9 cellular contexts compared by ENCODE assay signal in genomic region chr4:22434895-22435294, GRCh38.
DNase-seq lines count a peak whose midpoint lies in the region; ATAC-seq, FAIRE-seq and TF ChIP-seq lines count a peak whose summit lies in the region.
"Had no signal": no experiment of that assay in that cellular context is flagged by ENCODE, and none has a peak within 500 bp of the region (broad histone marks: within the 10 kb centered on the region; RNA-seq: fewer than 3 reads in every experiment).

No MANE protein-coding gene starts in this region.

- no peaks in the 10 kb centered on the region for H3K27me3 ChIP-seq in body of pancreas
- no peaks in the 10 kb centered on the region for H3K27me3 ChIP-seq in vagina
- H3K27me3 ChIP-seq: Peyer's patch had no signal

- peaks cover 0 to 2% of the 10 kb centered on the region in 2 donors for H3K36me3 ChIP-seq in body of pancreas (replicated peaks in 1 of 2; ENCODE audit: insufficient read depth in 1 of 2, low read depth in 2 of 2)
- H3K36me3 ChIP-seq in kidney (ENCODE audit: control insufficient read depth in 1 of 2, insufficient read depth in 2 of 2, low read length in 2 of 2) = peaks cover 0 to 3% of the 10 kb centered on the region in 2 donors
- H3K36me3 ChIP-seq in vagina = no peaks in the 10 kb centered on the region
- H3K36me3 ChIP-seq: Peyer's patch had no signal

- H3K4me3 ChIP-seq in body of pancreas (no peak overlapping the region), kidney (ENCODE audit: low read length in 2 of 2) (no peak overlapping the region), vagina (no peak overlapping the region)
- H3K4me3 ChIP-seq: Peyer's patch had no signal

- intact Hi-C loops in body of pancreas (cut with DNase I) (no loop called here), kidney (cut with DNase I) (no loop called here), vagina (cut with DNase I) (no loop called here)

- WGBS in body of pancreas, 2 donors = 31 to 32% methylated on average over 6 of the region's 6 CpGs

- peak in 3 of 7 experiments; percentile 23 to 50 (median 34) for TF ChIP-seq CTCF in body of pancreas (IDR thresholded peaks at IDR 0.05)
- peak; percentile 46 for TF ChIP-seq CTCF in kidney (IDR thresholded peaks at IDR 0.05; ENCODE audit: borderline replicate concordance, extremely low read depth, insufficient read depth)
- TF ChIP-seq CTCF in vagina (IDR thresholded peaks at IDR 0.05) = no peak

- H3K9me3 ChIP-seq in body of pancreas = no peaks in the 10 kb centered on the region
- H3K9me3 ChIP-seq in kidney (ENCODE audit: control insufficient read depth in 1 of 2, low read length in 2 of 2) = no peaks in the 10 kb centered on the region
- no peaks in the 10 kb centered on the region for H3K9me3 ChIP-seq in vagina
- H3K9me3 ChIP-seq: Peyer's patch had no signal

- FAIRE-seq in HTR-8/SVneo (lab: Jason Lieb, UNC) = no peak
- FAIRE-seq in kidney (lab: Jason Lieb, UNC) = peak; percentile 42

- H3K4me1 ChIP-seq in body of pancreas = no peaks in the 10 kb centered on the region
- no peaks in the 10 kb centered on the region for H3K4me1 ChIP-seq in kidney (ENCODE audit: control insufficient read depth in 1 of 2, insufficient read depth in 1 of 2, low read depth in 1 of 2, low read length in 2 of 2)
- H3K4me1 ChIP-seq in vagina = no peaks in the 10 kb centered on the region
- H3K4me1 ChIP-seq: Peyer's patch had no signal

- H3K27ac ChIP-seq in body of pancreas = no peak overlapping the region
- H3K27ac ChIP-seq in kidney (ENCODE audit: low read depth in 2 of 2, low read length in 2 of 2) = no peak overlapping the region
- H3K27ac ChIP-seq in vagina = no peak overlapping the region
- H3K27ac ChIP-seq: Peyer's patch had no signal

- ATAC-seq in body of pancreas (peak; percentile 40), GM21619 (IDR thresholded peaks at IDR 0.05; ENCODE audit: unreplicated experiment) (no peak), HG02870 (IDR thresholded peaks at IDR 0.05; ENCODE audit: unreplicated experiment) (no peak)

- TF ChIP-seq POLR2A in body of pancreas (IDR thresholded peaks at IDR 0.05) (no peak), vagina (IDR thresholded peaks at IDR 0.05) (no peak)

- peak; percentile 8 for DNase-seq in GM03348 (ENCODE audit: low spot score)
- peak; percentile 23 for DNase-seq in HTR-8/SVneo (ENCODE audit: insufficient read length, low spot score)
- peak; percentile 27 to 57 (median 42) for DNase-seq in body of pancreas
- no peak for DNase-seq in kidney
- DNase-seq in stimulated activated CD4-positive, alpha-beta T cell treated with anti-CD3 and anti-CD28 coated beads, Interleukin-12 subunit alpha, Interleukin-12 subunit beta, amount 100 ng/mL, for 4 hours = no peak
- DNase-seq in vagina (ENCODE audit: extremely low spot score in 2 of 2) = no peak

- no peak overlapping the region for H3K9ac ChIP-seq in kidney (ENCODE audit: low read length in 2 of 2)

Comparison
In these comparisons a context has a peak if more than half of its experiments do, and no peak if none do; other contexts are left out.
1. DNase-seq: peak in GM03348 (single experiment), HTR-8/SVneo (single experiment) and body of pancreas (4 of 4); none in kidney (single experiment), stimulated activated CD4-positive, alpha-beta T cell treated with anti-CD3 and anti-CD28 coated beads, Interleukin-12 subunit alpha, Interleukin-12 subunit beta, amount 100 ng/mL, for 4 hours (single experiment) and vagina (0 of 2).